In genomic region chr10:27099916-27100799, GRCh38 we compare ENCODE assay signal across 8 cellular contexts. TPM values are rescaled to one million over a fixed set of nuclear protein-coding genes. Genes with fewer than 3 reads are reported as not detected.
DNase-seq lines count a peak whose midpoint lies in the region; ATAC-seq and TF ChIP-seq lines count a peak whose summit lies in the region.

TSS of gene ANKRD26 (minus strand) at chr10:27100494. CDS start at chr10:27100326, 168 bp downstream.

- ATAC-seq in HG02642 (IDR thresholded peaks at IDR 0.05; ENCODE audit: poor library complexity, unreplicated experiment) (peak; percentile 79), Right ventricle myocardium superior (ENCODE audit: poor library complexity) (peak; percentile 97)

- peaks cover 4% of the 10 kb centered on the region for H3K4me1 ChIP-seq in ovary (ENCODE audit: insufficient read depth)
- H3K4me1 ChIP-seq in thyroid gland, result peaks cover 4 to 5% of the 10 kb centered on the region in 2 donors

- H3K27me3 ChIP-seq in ovary (no peaks in the 10 kb centered on the region), thyroid gland (no peaks in the 10 kb centered on the region)

- 0% methylated on average over 64 to 65 of the region's 65 CpGs for WGBS in ovary, 3 donors
- WGBS in thyroid gland, 2 donors, result 0 to 1% methylated on average over 52 to 59 of the region's 65 CpGs

- H3K27ac ChIP-seq in ovary, result peak within 1 kb of the TSS; percentile 83 to 94
- H3K27ac ChIP-seq in thyroid gland, result peak within 1 kb of the TSS; percentile 62 to 89 (median 79)

- TF ChIP-seq POLR2A in ovary (IDR thresholded peaks at IDR 0.05), result peak; percentile 69
- peak in 1 of 2 donors; percentile 86 for TF ChIP-seq POLR2A in thyroid gland (IDR thresholded peaks at IDR 0.05)

- H3K4me3 ChIP-seq in GM12865 (ENCODE audit: low read depth, low read length), result peak within 1 kb of the TSS; percentile 75
- peak within 1 kb of the TSS; percentile 47 for H3K4me3 ChIP-seq in ovary
- H3K4me3 ChIP-seq in thyroid gland (replicated peaks in 1 of 3), result peak within 1 kb of the TSS; percentile 34 to 74 (median 57)

- DNase-seq in GM12865 (ENCODE audit: low read depth), result peak; percentile 98
- DNase-seq in NCI-H1105 treated with DMSO at 0.1 percent for 48 hours (lab: John Stamatoyannopoulos, UW), result peak; percentile 87
- peak; percentile 49 for DNase-seq in SKM-1 treated with dmso at 0.1 percent for 144 hours (lab: John Stamatoyannopoulos, UW; ENCODE audit: unreplicated experiment)
- DNase-seq in activated naive CD8-positive, alpha-beta T cell treated with anti-CD3 and anti-CD28 coated beads, Interleukin-2, amount 50 U/mL, for 16 hours (ENCODE audit: low read depth, low spot score), result peak; percentile 84
- peak; percentile 100 for DNase-seq in Right ventricle myocardium superior
- peak; percentile 98 to 99 (median 98) for DNase-seq in ovary
- DNase-seq in thyroid gland, result peak; percentile 99

- no peak for TF ChIP-seq EP300 in ovary (IDR thresholded peaks at IDR 0.05)

- no peak for TF ChIP-seq CTCF in GM12865 (IDR thresholded peaks at IDR 0.05; ENCODE audit: insufficient read depth, low read depth, low read length, missing control alignments)
- TF ChIP-seq CTCF in ovary (IDR thresholded peaks at IDR 0.05), result peak in 1 of 3 donors; percentile 25
- TF ChIP-seq CTCF in thyroid gland (IDR thresholded peaks at IDR 0.05), result peak in 1 of 6 experiments; percentile 18

- no peaks in the 10 kb centered on the region for H3K36me3 ChIP-seq in ovary
- no peaks in the 10 kb centered on the region for H3K36me3 ChIP-seq in thyroid gland

- no peaks in the 10 kb centered on the region for H3K9me3 ChIP-seq in ovary
- H3K9me3 ChIP-seq in thyroid gland, result no peaks in the 10 kb centered on the region

- intact Hi-C loops in Right ventricle myocardium superior (cut with DNase I), result no loop called here
- intact Hi-C loops in ovary (cut with DNase I), result no loop called here
- intact Hi-C loops in thyroid gland (cut with DNase I), result no loop called here

RNA-seq across cellular contexts. Expression of gene ANKRD26, which starts in this region (rescaled TPM):
- total RNA-seq in Right ventricle myocardium superior (10.5 TPM), ovary (10 to 100 TPM in 2 of 7 donors, 1 to 10 TPM in 5; 7.1 to 12.1 (median 8.8) TPM), thyroid gland (10 to 100 TPM; 13.1 to 18.9 (median 14.5) TPM)
- 1 to 10 TPM; 2.2 to 3.5 TPM for polyA plus RNA-seq in ovary

Comparison
In these comparisons a context has a peak if more than half of its experiments do, and no peak if none do; other contexts are left out.
1. Peak in every context shown above with its lines: DNase-seq, ATAC-seq, H3K4me3 ChIP-seq and H3K27ac ChIP-seq.
2. DNase-seq: peak in every context shown above with its lines; median percentile 100 in Right ventricle myocardium superior; 99 in thyroid gland; 98 in GM12865; 98 in ovary; 87 in NCI-H1105 treated with DMSO at 0.1 percent for 48 hours; 84 in activated naive CD8-positive, alpha-beta T cell treated with anti-CD3 and anti-CD28 coated beads, Interleukin-2, amount 50 U/mL, for 16 hours; 49 in SKM-1 treated with dmso at 0.1 percent for 144 hours.